In the genomic region with DNA sequence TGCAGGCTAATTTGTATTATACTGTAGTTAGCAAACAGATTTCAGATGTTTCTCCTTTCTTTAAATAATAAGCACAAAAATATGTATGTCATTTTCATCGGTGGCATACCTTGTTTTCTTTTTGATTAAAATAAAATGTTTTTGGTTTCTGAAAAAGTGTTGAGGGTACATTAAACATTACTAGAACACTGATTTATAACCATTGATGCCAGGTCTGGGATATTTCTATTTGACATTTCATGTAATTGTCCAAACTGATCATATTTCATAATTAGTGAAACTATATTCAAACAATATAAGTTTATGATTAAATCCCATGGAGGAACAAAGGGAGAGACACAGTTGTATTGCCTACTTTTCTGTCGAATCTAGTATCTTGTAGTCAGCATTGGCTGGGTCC, we compare ENCODE assay signal across 26 cellular contexts.
"Had no signal": no experiment of that assay in that cellular context is flagged by ENCODE, and none has a peak within 500 bp of the region (broad histone marks: within the 10 kb centered on the region; RNA-seq: fewer than 3 reads in every experiment).

No MANE protein-coding gene starts in this region.

- H3K4me3 ChIP-seq: gastroesophageal sphincter, left ventricle myocardium inferior, lower lobe of right lung, psoas muscle, right lobe of liver, spleen, testis, tibial nerve had no signal

- H3K4me1 Mint-ChIP-seq: immature natural killer cell; memory B cell; stimulated activated memory B cell treated with anti-CD40 and anti-IgM and Interleukin-4, amounts not matched to agents 10 μg/mL and 1 μg/mL and 100 μg/mL, for 72 hours had no signal

- H3K9me3 ChIP-seq: gastroesophageal sphincter, left ventricle myocardium inferior, lower lobe of right lung, psoas muscle, right lobe of liver, spleen, testis, tibial nerve had no signal

- DNase-seq: cerebellar nuclear complex; effector memory CD8-positive, alpha-beta T cell; erythroblast; glutamatergic neuron; immature natural killer cell; left cardiac atrium; left ventricle myocardium inferior; lower lobe of right lung; midbrain; occipital lobe; psoas muscle; retina; right lobe of liver; spleen; stimulated activated CD4-positive, alpha-beta T cell treated with anti-CD3 and anti-CD28 coated beads, Interleukin-15, amount 100 ng/mL, for 24 hours; stimulated activated CD4-positive, alpha-beta T cell treated with anti-CD3 and anti-CD28 coated beads, Interleukin-1b, Interleukin-23, amount 100 ng/mL, for 48 hours; stimulated activated CD4-positive, alpha-beta T cell treated with anti-CD3 and anti-CD28 coated beads, Interleukin-4, amount 100 ng/mL, for 24 hours; testis had no signal

- H3K36me3 Mint-ChIP-seq: memory B cell; stimulated activated memory B cell treated with anti-CD40 and anti-IgM and Interleukin-4, amounts not matched to agents 10 μg/mL and 1 μg/mL and 100 μg/mL, for 72 hours had no signal

- H3K4me1 ChIP-seq: gastroesophageal sphincter, lower lobe of right lung, parathyroid adenoma, psoas muscle, right lobe of liver, spleen, testis, tibial nerve had no signal

- H3K27me3 Mint-ChIP-seq: dendritic cell treated with granulocyte-macrophage colony-stimulating factor and Interleukin-4, amounts not matched to agents 40 ng/mL and 50 ng/mL, for 4 days; effector memory CD8-positive, alpha-beta T cell; natural killer cell treated with Interleukin-12 subunit alpha and Interleukin-12 subunit beta and Interleukin-15 and Interleukin-18, amount 100 ng/mL, for 72 hours; stimulated activated memory B cell treated with anti-CD40 and anti-IgM and Interleukin-4, amounts not matched to agents 10 μg/mL and 1 μg/mL and 100 μg/mL, for 72 hours; stimulated activated naive CD8-positive, alpha-beta T cell treated with anti-CD3 and anti-CD28 coated beads, Interleukin-15, Interleukin-2, amounts not matched to agents 100 ng/mL and 50 ng/mL, for 24 hours had no signal

- H3K36me3 ChIP-seq: gastroesophageal sphincter, left ventricle myocardium inferior, lower lobe of right lung, right lobe of liver, spleen, tibial nerve had no signal

- H3K4me3 Mint-ChIP-seq: dendritic cell treated with granulocyte-macrophage colony-stimulating factor and Interleukin-4, amounts not matched to agents 40 ng/mL and 50 ng/mL, for 4 days; effector memory CD8-positive, alpha-beta T cell; immature natural killer cell; memory B cell; natural killer cell treated with Interleukin-12 subunit alpha and Interleukin-12 subunit beta and Interleukin-15 and Interleukin-18, amount 100 ng/mL, for 72 hours; stimulated activated memory B cell treated with anti-CD40 and anti-IgM and Interleukin-4, amounts not matched to agents 10 μg/mL and 1 μg/mL and 100 μg/mL, for 72 hours; stimulated activated naive CD8-positive, alpha-beta T cell treated with anti-CD3 and anti-CD28 coated beads, Interleukin-15, Interleukin-2, amounts not matched to agents 100 ng/mL and 50 ng/mL, for 24 hours had no signal

- H3K27ac Mint-ChIP-seq: dendritic cell treated with granulocyte-macrophage colony-stimulating factor and Interleukin-4, amounts not matched to agents 40 ng/mL and 50 ng/mL, for 4 days; effector memory CD8-positive, alpha-beta T cell; immature natural killer cell; memory B cell; natural killer cell treated with Interleukin-12 subunit alpha and Interleukin-12 subunit beta and Interleukin-15 and Interleukin-18, amount 100 ng/mL, for 72 hours; stimulated activated memory B cell treated with anti-CD40 and anti-IgM and Interleukin-4, amounts not matched to agents 10 μg/mL and 1 μg/mL and 100 μg/mL, for 72 hours; stimulated activated naive CD8-positive, alpha-beta T cell treated with anti-CD3 and anti-CD28 coated beads, Interleukin-15, Interleukin-2, amounts not matched to agents 100 ng/mL and 50 ng/mL, for 24 hours had no signal

- H3K27ac ChIP-seq: gastroesophageal sphincter, left ventricle myocardium inferior, lower lobe of right lung, parathyroid adenoma, psoas muscle, right lobe of liver, spleen, testis, tibial nerve had no signal

- H3K9ac ChIP-seq: parathyroid adenoma had no signal

- ATAC-seq: effector memory CD8-positive, alpha-beta T cell; gastroesophageal sphincter; left cardiac atrium; lower lobe of right lung; natural killer cell treated with Interleukin-12 subunit alpha and Interleukin-12 subunit beta and Interleukin-15 and Interleukin-18, amount 100 ng/mL, for 72 hours; psoas muscle; right lobe of liver; stimulated activated memory B cell treated with anti-CD40 and anti-IgM and Interleukin-4, amounts not matched to agents 10 μg/mL and 1 μg/mL and 100 μg/mL, for 72 hours had no signal

- H3K27me3 ChIP-seq: gastroesophageal sphincter, right lobe of liver, spleen, testis, tibial nerve had no signal
